In the genomic region with DNA sequence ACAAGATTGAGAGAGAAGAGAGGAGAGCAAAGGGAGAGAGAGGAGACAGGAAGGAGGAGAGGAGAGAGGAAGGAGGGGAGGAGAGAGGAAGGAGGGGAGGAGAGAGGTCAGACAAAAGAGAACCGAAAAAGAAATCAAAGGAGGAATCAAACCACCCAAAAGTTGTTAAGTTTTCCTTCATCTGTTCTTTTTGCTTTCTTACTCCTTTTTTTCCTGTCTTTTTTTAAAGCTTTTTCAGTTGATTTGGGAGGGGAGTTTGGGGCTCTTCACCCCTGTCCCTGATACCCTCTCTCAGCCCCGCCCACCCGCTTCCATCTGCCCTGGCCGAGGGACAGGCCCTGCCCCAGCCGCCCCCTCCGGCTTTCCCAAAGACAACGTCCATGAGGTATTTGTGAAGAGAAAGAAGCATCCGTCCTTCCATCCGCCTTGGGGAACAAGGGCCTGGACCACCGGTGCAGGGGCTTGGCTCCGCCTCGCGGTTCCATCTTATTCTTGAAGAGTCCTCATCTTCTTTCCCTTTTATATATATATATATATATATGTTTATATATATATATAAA, we compare ENCODE assay signal across 1 cellular context.
TF ChIP-seq lines count a peak whose summit lies in the region.

No MANE protein-coding gene starts in this region.

TF ChIP-seq in A549, 52 proteins besides CTCF, POLR2A, EP300 and RAD21:
- no peak for TF ChIP-seq CBX2 (IDR thresholded peaks at IDR 0.05; ENCODE audit: borderline replicate concordance, low read depth)
- no peak for TF ChIP-seq POLR2AphosphoS2 (conservative IDR thresholded peaks at IDR 0.05; ENCODE audit: low read length)
- TF ChIP-seq MYC (IDR thresholded peaks at IDR 0.05; ENCODE audit: borderline replicate concordance, low read length) = no peak
- no peak for TF ChIP-seq SMC3 (IDR thresholded peaks at IDR 0.05)
- TF ChIP-seq NFE2L2 (conservative IDR thresholded peaks at IDR 0.05; ENCODE audit: low read length) = no peak
- TF ChIP-seq HOXA7 (CRISPR knock-in tag; IDR thresholded peaks at IDR 0.05) = no peak
